ENCODE assay signal across 25 cellular contexts in genomic region chr10:34650156-34650555, GRCh38.
DNase-seq lines count a peak whose midpoint lies in the region; ATAC-seq and FAIRE-seq lines count a peak whose summit lies in the region.
"Had no signal": no experiment of that assay in that cellular context is flagged by ENCODE, and none has a peak within 500 bp of the region (broad histone marks: within the 10 kb centered on the region; RNA-seq: fewer than 3 reads in every experiment).

No MANE protein-coding gene starts in this region.

- no peak overlapping the region for H3K9ac ChIP-seq in BLaER1 treated with 17β-estradiol and CSF1 and Interleukin-3, amounts not matched to agents 10 nM and 100 nM

- H3K9me3 Mint-ChIP-seq in immature natural killer cell: peaks cover 0 to 2% (median 0%) of the 10 kb centered on the region in 6 donors
- H3K9me3 Mint-ChIP-seq: activated CD8-positive, alpha-beta T cell treated with anti-CD3 and anti-CD28 coated beads for 36 hours had no signal

- peak; percentile 31 for FAIRE-seq in GM19239 (lab: Jason Lieb, UNC)
- FAIRE-seq: A549, GM12892, HepG2 had no signal

- no peak overlapping the region for H3K27ac ChIP-seq in BLaER1 treated with 17β-estradiol and CSF1 and Interleukin-3, amounts not matched to agents 10 nM and 100 nM
- H3K27ac ChIP-seq: A549, epithelial cell of prostate, HL-60, upper lobe of right lung had no signal

- no peak for ATAC-seq in GM21723 (IDR thresholded peaks at IDR 0.05; ENCODE audit: unreplicated experiment)
- no peak for ATAC-seq in HG03135 (IDR thresholded peaks at IDR 0.05; ENCODE audit: unreplicated experiment)
- ATAC-seq: A549; activated CD8-positive, alpha-beta T cell treated with anti-CD3 and anti-CD28 coated beads for 36 hours; HepG2; upper lobe of right lung had no signal

- DNase-seq in GM19239 (ENCODE audit: insufficient read length, low spot score) (no peak), KBM-7 (peak; percentile 32), immature natural killer cell (peak in 2 of 3 donors; percentile 1 to 3), NCI-H526 treated with DMSO at 0.1 percent for 48 hours (lab: John Stamatoyannopoulos, UW) (no peak), posterior vena cava (ENCODE audit: low spot score) (no peak)
- DNase-seq: activated CD4-positive, alpha-beta T cell treated with anti-CD3 and anti-CD28 coated beads for 1 hour; activated CD8-positive, alpha-beta T cell treated with anti-CD3 and anti-CD28 coated beads for 36 hours; activated gamma-delta T cell; activated T-cell treated with anti-CD3 and anti-CD28 coated beads for 4 hours; COR-L47; DMS79 treated with DMSO at 0.1 percent for 48 hours; mesenchymal stem cell; NCI-H1436 treated with DMSO at 0.1 percent for 48 hours; NCI-H510A treated with DMSO at 0.1 percent for 48 hours; SHP77 treated with DMSO at 0.1 percent for 48 hours; upper lobe of right lung had no signal

- no peak overlapping the region for H3K4me3 Mint-ChIP-seq in immature natural killer cell
- H3K4me3 Mint-ChIP-seq: activated CD8-positive, alpha-beta T cell treated with anti-CD3 and anti-CD28 coated beads for 36 hours; B cell had no signal

- H3K36me3 Mint-ChIP-seq in immature natural killer cell: no peaks in the 10 kb centered on the region

- H3K27me3 Mint-ChIP-seq in immature natural killer cell (ENCODE audit: low read depth in 3 of 3): peaks cover 0 to 2% (median 1%) of the 10 kb centered on the region in 3 donors
- H3K27me3 Mint-ChIP-seq: B cell had no signal

- no peak overlapping the region for H3K4me3 ChIP-seq in BLaER1 treated with 17β-estradiol and CSF1 and Interleukin-3, amounts not matched to agents 10 nM and 100 nM
- H3K4me3 ChIP-seq: A549, upper lobe of right lung had no signal

- no peaks in the 10 kb centered on the region for H3K36me3 ChIP-seq in BLaER1 treated with 17β-estradiol and CSF1 and Interleukin-3, amounts not matched to agents 10 nM and 100 nM
- H3K36me3 ChIP-seq: upper lobe of right lung had no signal

- H3K27ac Mint-ChIP-seq in immature natural killer cell: no peak overlapping the region
- H3K27ac Mint-ChIP-seq: activated CD8-positive, alpha-beta T cell treated with anti-CD3 and anti-CD28 coated beads for 36 hours; B cell had no signal

- no peaks in the 10 kb centered on the region for H3K4me1 Mint-ChIP-seq in immature natural killer cell
- H3K4me1 Mint-ChIP-seq: B cell had no signal

- intact Hi-C loops in posterior vena cava (cut with DNase I): no loop called here

- no peaks in the 10 kb centered on the region for H3K27me3 ChIP-seq in BLaER1 treated with 17β-estradiol and CSF1 and Interleukin-3, amounts not matched to agents 10 nM and 100 nM
- H3K27me3 ChIP-seq: upper lobe of right lung had no signal

- H3K9me3 ChIP-seq in BLaER1 treated with 17β-estradiol and CSF1 and Interleukin-3, amounts not matched to agents 10 nM and 100 nM (replicated peaks in 1 of 11): no peaks in the 10 kb centered on the region
- H3K9me3 ChIP-seq: A549, upper lobe of right lung had no signal

- in situ Hi-C loops in KBM-7 (cut with MboI; ENCODE audit: low pct_unique_long_range_greater_than_20kb, low sequenced_read_pairs): no loop called here

- H3K4me2 ChIP-seq in BLaER1 treated with 17β-estradiol and CSF1 and Interleukin-3, amounts not matched to agents 10 nM and 100 nM: peak overlapping the region in 9 of 11 experiments; percentile 2 to 54 (median 30); a peak in 14 of 22 replicates
- H3K4me2 ChIP-seq: A549 had no signal

- H4K20me1 ChIP-seq in BLaER1 treated with 17β-estradiol and CSF1 and Interleukin-3, amounts not matched to agents 10 nM and 100 nM: peaks cover 0 to 64% (median 4%) of the 10 kb centered on the region in 11 experiments; a peak in 8 of 22 replicates

- peaks cover 0 to 51% (median 27%) of the 10 kb centered on the region in 10 experiments; a peak in 14 of 20 replicates for H3K4me1 ChIP-seq in BLaER1 treated with 17β-estradiol and CSF1 and Interleukin-3, amounts not matched to agents 10 nM and 100 nM
- H3K4me1 ChIP-seq: upper lobe of right lung had no signal

Comparison
In these comparisons a context has a peak if more than half of its experiments do, and no peak if none do; other contexts are left out.
1. DNase-seq: peak in KBM-7 (single experiment) and immature natural killer cell (2 of 3); none in GM19239 (single experiment), NCI-H526 treated with DMSO at 0.1 percent for 48 hours (single experiment) and posterior vena cava (single experiment).